In the genomic region with DNA sequence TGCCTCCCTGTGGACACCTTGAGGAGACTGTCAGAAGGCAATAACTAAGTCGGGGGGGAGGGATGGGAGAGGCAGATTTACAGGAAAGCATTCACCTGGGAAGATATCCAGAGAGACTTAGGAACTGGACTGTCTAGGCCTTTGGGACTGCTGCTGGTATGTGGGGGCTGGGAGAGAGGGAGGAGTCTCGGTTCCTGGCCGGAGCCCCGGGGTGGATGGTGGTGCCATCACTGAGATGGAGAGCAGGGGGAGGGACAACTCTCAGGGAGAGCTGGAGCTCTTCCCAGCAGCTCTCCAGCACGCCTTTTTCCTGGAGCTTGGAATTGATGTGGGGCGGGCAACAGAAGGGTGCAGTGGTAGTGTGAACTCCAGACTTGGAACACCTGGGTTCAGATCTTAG, we compare ENCODE assay signal across 11 cellular contexts. TPM values are rescaled to one million over a fixed set of nuclear protein-coding genes. Genes with fewer than 3 reads are reported as not detected.
DNase-seq lines count a peak whose midpoint lies in the region; ATAC-seq, FAIRE-seq and TF ChIP-seq lines count a peak whose summit lies in the region.
"Had no signal": no experiment of that assay in that cellular context is flagged by ENCODE, and none has a peak within 500 bp of the region (broad histone marks: within the 10 kb centered on the region; RNA-seq: fewer than 3 reads in every experiment).

No MANE protein-coding gene starts in this region.

- no peak for TF ChIP-seq CTCF in VCaP (conservative IDR thresholded peaks at IDR 0.05)
- no peak for TF ChIP-seq CTCF in heart left ventricle (IDR thresholded peaks at IDR 0.05)
- no peak for TF ChIP-seq CTCF in pancreas (IDR thresholded peaks at IDR 0.05)

- H3K36me3 ChIP-seq in heart left ventricle (peaks cover 0 to 4% (median 0%) of the 10 kb centered on the region in 9 donors), pancreas (peaks cover 0 to 14% (median 0%) of the 10 kb centered on the region in 3 donors)

- intact Hi-C loops in heart left ventricle (cut with DNase I) (no loop called here), pancreas (cut with DNase I) (no loop called here)

- H3K4me1 ChIP-seq in heart left ventricle = peaks cover 0 to 19% (median 0%) of the 10 kb centered on the region in 12 donors
- H3K4me1 ChIP-seq in pancreas = peaks cover 52 to 55% (median 54%) of the 10 kb centered on the region in 3 donors

- ATAC-seq in heart left ventricle (peak; percentile 73 to 93 (median 80)), pancreas (peak; percentile 13 to 58 (median 48))
- no peak for ATAC-seq in activated CD4-positive, CD25-positive, alpha-beta regulatory T cell treated with anti-CD3 and anti-CD28 coated beads, Interleukin-2, amount 50 U/mL, for 24 hours
- ATAC-seq: Panc1 had no signal

- TF ChIP-seq POLR2A in heart left ventricle (IDR thresholded peaks at IDR 0.05) = no peak

- no peaks in the 10 kb centered on the region for H3K9me3 ChIP-seq in heart left ventricle
- H3K9me3 ChIP-seq in pancreas = no peaks in the 10 kb centered on the region

- WGBS in heart left ventricle, 4 donors = 31 to 35% (median 34%) methylated on average over 6 of the region's 6 CpGs
- WGBS in pancreas, 2 donors = 13 to 18% methylated on average over 6 of the region's 6 CpGs

- H3K4me3 ChIP-seq in heart left ventricle (no peak overlapping the region), pancreas (no peak overlapping the region)

- peak; percentile 29 for FAIRE-seq in pancreas (lab: Jason Lieb, UNC)

- peak overlapping the region; percentile 94 for H3K27ac ChIP-seq in VCaP
- H3K27ac ChIP-seq in heart left ventricle = peak overlapping the region in 2 of 12 donors; percentile 14 to 69
- peak overlapping the region; percentile 31 to 95 (median 65) for H3K27ac ChIP-seq in pancreas

- DNase-seq in AG20443 (ENCODE audit: low spot score) (peak; percentile 77), heart left ventricle (peak; percentile 35 to 72 (median 62)), pancreas (peak in 4 of 6 donors; percentile 75 to 85 (median 80)), NCI-H187 (lab: John Stamatoyannopoulos, UW) (no peak), GOT3 (lab: John Stamatoyannopoulos, UW) (no peak)
- DNase-seq in NK-92 treated with Interleukin-12 subunit alpha and Interleukin-12 subunit beta, amount 100 ng/mL, for 24 hours (lab: John Stamatoyannopoulos, UW) = no peak
- DNase-seq: activated gamma-delta T cell treated with Interleukin-2 at 50 U/mL for 16 hours; CD4-positive, alpha-beta memory T cell had no signal

- H3K27me3 ChIP-seq in heart left ventricle = no peaks in the 10 kb centered on the region
- H3K27me3 ChIP-seq in pancreas = no peaks in the 10 kb centered on the region

RNA-seq across cellular contexts. Expression of a gene that starts 22.1 kb away (rescaled TPM):
- total RNA-seq in heart left ventricle = 10 to 100 TPM in 1 of 9 donors, 1 to 10 TPM in 8; 2.1 to 74.1 (median 6.3) TPM
- 1 to 10 TPM in 1 of 2 donors, under 1 TPM in 1; 0.91 to 4.0 TPM for polyA plus RNA-seq in heart left ventricle
- total RNA-seq in pancreas = 100 to 1,000 TPM in 5 of 6 donors, 10 to 100 TPM in 1; 89.2 to 210 (median 131) TPM
- 10 to 100 TPM; 42.9 to 44.6 TPM for polyA plus RNA-seq in pancreas
- total RNA-seq: CD4-positive, alpha-beta memory T cell had no signal
- polyA plus RNA-seq: CD4-positive, alpha-beta memory T cell had no signal

Comparison
In these comparisons a context has a peak if more than half of its experiments do, and no peak if none do; other contexts are left out.
1. DNase-seq: peak in AG20443 (single experiment), heart left ventricle (5 of 5) and pancreas (4 of 6); none in NK-92 treated with Interleukin-12 subunit alpha and Interleukin-12 subunit beta, amount 100 ng/mL, for 24 hours (single experiment), NCI-H187 (0 of 2) and GOT3 (single experiment).
2. ATAC-seq: peak in heart left ventricle (4 of 4) and pancreas (4 of 4); none in activated CD4-positive, CD25-positive, alpha-beta regulatory T cell treated with anti-CD3 and anti-CD28 coated beads, Interleukin-2, amount 50 U/mL, for 24 hours (0 of 2).